ENCODE assay signal across 27 cellular contexts in the genomic region with DNA sequence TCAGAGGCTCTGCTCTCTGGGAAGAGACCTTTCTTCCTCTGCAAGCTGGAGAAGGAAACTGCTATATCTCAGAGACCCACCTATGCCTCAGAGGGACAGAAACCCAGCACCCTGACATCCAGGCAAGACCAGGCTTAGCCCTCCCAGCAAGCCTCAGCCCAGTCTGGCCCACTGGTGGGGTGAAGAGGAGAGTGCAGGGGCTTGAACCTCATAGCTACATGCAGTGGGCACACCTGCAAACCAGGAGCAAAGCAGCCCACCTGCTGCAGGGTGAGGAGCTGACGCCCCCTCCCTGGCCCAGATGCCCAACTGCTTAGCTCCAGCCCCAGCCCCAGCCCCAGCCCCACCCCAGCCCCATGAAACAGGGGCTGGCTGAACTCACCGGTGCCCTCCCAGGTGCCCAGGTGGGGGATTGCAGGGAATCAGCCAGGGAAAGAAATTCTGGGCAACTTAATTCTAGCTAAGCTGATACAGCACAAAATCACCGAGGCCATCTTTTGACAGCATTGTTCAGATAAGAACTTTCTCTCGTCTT.
"Had no signal": no experiment of that assay in that cellular context is flagged by ENCODE, and none has a peak within 500 bp of the region (broad histone marks: within the 10 kb centered on the region; RNA-seq: fewer than 3 reads in every experiment).

No MANE protein-coding gene starts in this region.

- H3K9me3 ChIP-seq: adrenal gland had no signal

- H3K4me3 ChIP-seq: adrenal gland, body of pancreas, breast epithelium, K562, PC-9, SK-N-MC had no signal

- H3K36me3 ChIP-seq: adrenal gland, breast epithelium had no signal

- ATAC-seq: activated naive CD4-positive, alpha-beta T cell treated with anti-CD3 and anti-CD28 coated beads, Interleukin-2, amount 50 U/mL, for 72 hours; body of pancreas; K562 had no signal

- H3K36me3 Mint-ChIP-seq: activated CD4-positive, alpha-beta memory T cell treated with anti-CD3 and anti-CD28 coated beads for 36 hours; activated naive CD4-positive, alpha-beta T cell treated with anti-CD3 and anti-CD28 coated beads, Interleukin-2, amount 50 U/mL, for 72 hours had no signal

- H3K9me3 Mint-ChIP-seq: activated naive CD4-positive, alpha-beta T cell treated with anti-CD3 and anti-CD28 coated beads, Interleukin-2, amount 50 U/mL, for 72 hours had no signal

- H3K4me1 Mint-ChIP-seq: activated B cell treated with CpG ODN at 0.5 μM for 24 hours had no signal

- H3K4me2 ChIP-seq: PC-9 had no signal

- H3K4me1 ChIP-seq: adrenal gland, body of pancreas, breast epithelium had no signal

- H3K4me3 Mint-ChIP-seq: activated B cell treated with CpG ODN at 0.5 μM for 24 hours; activated CD4-positive, alpha-beta memory T cell treated with anti-CD3 and anti-CD28 coated beads for 36 hours; T-helper 2 cell treated with Interferon-gamma antibody and Interleukin-4, amounts not matched to agents 5 μg/mL and 100 μg/mL, for 36 hours had no signal

- H3K27ac ChIP-seq: adrenal gland, body of pancreas, breast epithelium, PC-9, SK-N-MC had no signal

- H2AFZ ChIP-seq: PC-9 had no signal

- H3K27me3 ChIP-seq: body of pancreas had no signal

- H3K27ac Mint-ChIP-seq: activated B cell treated with CpG ODN at 0.5 μM for 24 hours; activated CD4-positive, alpha-beta memory T cell treated with anti-CD3 and anti-CD28 coated beads for 36 hours; activated naive CD4-positive, alpha-beta T cell treated with anti-CD3 and anti-CD28 coated beads, Interleukin-2, amount 50 U/mL, for 72 hours; T-helper 2 cell treated with Interferon-gamma antibody and Interleukin-4, amounts not matched to agents 5 μg/mL and 100 μg/mL, for 36 hours had no signal

- DNase-seq: activated B cell treated with CpG ODN at 0.5 μM for 24 hours; activated CD4-positive, alpha-beta memory T cell treated with anti-CD3 and anti-CD28 coated beads for 36 hours; activated CD4-positive, alpha-beta T cell treated with anti-CD3 and anti-CD28 coated beads for 4 hours; activated CD4-positive, alpha-beta T cell treated with anti-CD3 and anti-CD28 coated beads, Interleukin-2, amount 50 U/mL, for 1 hour; activated CD4-positive, CD25-positive, alpha-beta regulatory T cell treated with anti-CD3 and anti-CD28 coated beads, Interleukin-2, amount 50 U/mL, for 72 hours; activated CD8-positive, alpha-beta memory T cell treated with anti-CD3 and anti-CD28 coated beads, Interleukin-2, amount 50 U/mL, for 4 hours; activated gamma-delta T cell; activated naive CD4-positive, alpha-beta T cell treated with Interleukin-2 at 50 U/mL for 16 hours; activated T-cell treated with anti-CD3 and anti-CD28 coated beads, Interleukin-2, amount 50 U/mL, for 48 hours; body of pancreas; caudate nucleus; IMR-90; NCI-H1092 treated with DMSO at 0.1 percent for 48 hours; NCI-H1417 treated with DMSO at 0.1 percent for 48 hours; NCI-H1694; NCI-H1930; NCI-H345; NCI-H524 treated with DMSO at 0.1 percent for 48 hours; NK-92 treated with Interleukin-12 subunit alpha and Interleukin-12 subunit beta, amount 100 ng/mL, for 24 hours; PC-9; Right ventricle myocardium superior had no signal
